ENCODE assay signal across 9 cellular contexts in genomic region chr11:1307998-1308744, GRCh38. TPM values are rescaled to one million over a fixed set of nuclear protein-coding genes. Genes with fewer than 3 reads are reported as not detected.
DNase-seq lines count a peak whose midpoint lies in the region; ATAC-seq and TF ChIP-seq lines count a peak whose summit lies in the region.
"Had no signal": no experiment of that assay in that cellular context is flagged by ENCODE, and none has a peak within 500 bp of the region (broad histone marks: within the 10 kb centered on the region; RNA-seq: fewer than 3 reads in every experiment).

No MANE protein-coding gene starts in this region.

- intact Hi-C loops in lower lobe of right lung (cut with DNase I) (no loop called here), vagina (cut with DNase I) (loop anchor here (10.0 kb wide), 1 partner anchor 207 kb away; no protein-coding TSS in a partner anchor)

- peaks cover 69% of the 10 kb centered on the region for H3K4me1 ChIP-seq in lower lobe of right lung
- peaks cover 68% of the 10 kb centered on the region for H3K4me1 ChIP-seq in vagina

- in situ Hi-C loops in astrocyte of the spinal cord (cut with HindIII; ENCODE audit: low sequenced_read_pairs), result no loop called here

- H3K4me3 ChIP-seq in astrocyte of the spinal cord (ENCODE audit: low read depth, low read length) (peak overlapping the region; percentile 65), lower lobe of right lung (peak overlapping the region; percentile 94), vagina (peak overlapping the region; percentile 76 to 87)

- peak overlapping the region; percentile 76 for H3K4me3 Mint-ChIP-seq in stimulated activated naive CD8-positive, alpha-beta T cell treated with anti-CD3 and anti-CD28 coated beads, Interleukin-15, Interleukin-2, amounts not matched to agents 100 ng/mL and 50 ng/mL, for 24 hours

- no peaks in the 10 kb centered on the region for H3K9me3 ChIP-seq in lower lobe of right lung
- H3K9me3 ChIP-seq in vagina, result no peaks in the 10 kb centered on the region

- H3K36me3 Mint-ChIP-seq in stimulated activated naive CD8-positive, alpha-beta T cell treated with anti-CD3 and anti-CD28 coated beads, Interleukin-15, Interleukin-2, amounts not matched to agents 100 ng/mL and 50 ng/mL, for 24 hours (ENCODE audit: low read depth), result peaks cover 18% of the 10 kb centered on the region

- peak overlapping the region; percentile 41 for H3K27ac Mint-ChIP-seq in stimulated activated naive CD8-positive, alpha-beta T cell treated with anti-CD3 and anti-CD28 coated beads, Interleukin-15, Interleukin-2, amounts not matched to agents 100 ng/mL and 50 ng/mL, for 24 hours

- H3K36me3 ChIP-seq in lower lobe of right lung (peaks cover 22% of the 10 kb centered on the region), vagina (peaks cover 0 to 7% of the 10 kb centered on the region in 2 donors)

- no peak for ATAC-seq in stimulated activated naive CD8-positive, alpha-beta T cell treated with anti-CD3 and anti-CD28 coated beads, Interleukin-15, Interleukin-2, amounts not matched to agents 100 U/mL and 50 U/mL, for 24 hours
- ATAC-seq in lower lobe of right lung, result no peak

- peaks cover 6% of the 10 kb centered on the region for H3K9me3 Mint-ChIP-seq in stimulated activated naive CD8-positive, alpha-beta T cell treated with anti-CD3 and anti-CD28 coated beads, Interleukin-15, Interleukin-2, amounts not matched to agents 100 ng/mL and 50 ng/mL, for 24 hours

- DNase-seq in stimulated activated naive CD8-positive, alpha-beta T cell treated with anti-CD3 and anti-CD28 coated beads, Interleukin-15, Interleukin-2, amounts not matched to agents 100 U/mL and 50 U/mL, for 24 hours, result no peak
- DNase-seq in astrocyte of the spinal cord (ENCODE audit: low read depth, low spot score) (peak; percentile 14), lower lobe of right lung (no peak), vagina (ENCODE audit: extremely low spot score in 2 of 2) (peak in 1 of 2 donors; percentile 87), glomerular visceral epithelial cell (ENCODE audit: extremely low spot score) (no peak), NCI-H510A treated with DMSO at 0.1 percent for 48 hours (lab: John Stamatoyannopoulos, UW) (no peak), NCI-H1417 (lab: John Stamatoyannopoulos, UW) (no peak)
- DNase-seq: activated effector memory CD4-positive, alpha-beta T cell treated with anti-CD3 and anti-CD28 coated beads, Interleukin-2, amount 50 U/mL, for 16 hours had no signal

- TF ChIP-seq POLR2A in vagina (IDR thresholded peaks at IDR 0.05), result no peak

- H3K4me1 Mint-ChIP-seq in stimulated activated naive CD8-positive, alpha-beta T cell treated with anti-CD3 and anti-CD28 coated beads, Interleukin-15, Interleukin-2, amounts not matched to agents 100 ng/mL and 50 ng/mL, for 24 hours (ENCODE audit: low read depth), result peaks cover 50% of the 10 kb centered on the region

- TF ChIP-seq CTCF in astrocyte of the spinal cord (IDR thresholded peaks at IDR 0.05; ENCODE audit: low read depth, low read length) (no peak), lower lobe of right lung (IDR thresholded peaks at IDR 0.05) (no peak), vagina (IDR thresholded peaks at IDR 0.05) (no peak)

- H3K27ac ChIP-seq in lower lobe of right lung (peak overlapping the region; percentile 95), vagina (peak overlapping the region; percentile 96)

- H3K27me3 ChIP-seq in lower lobe of right lung (ENCODE audit: low read depth) (no peaks in the 10 kb centered on the region), vagina (no peaks in the 10 kb centered on the region)

- no peaks in the 10 kb centered on the region for H3K27me3 Mint-ChIP-seq in stimulated activated naive CD8-positive, alpha-beta T cell treated with anti-CD3 and anti-CD28 coated beads, Interleukin-15, Interleukin-2, amounts not matched to agents 100 ng/mL and 50 ng/mL, for 24 hours

RNA-seq across cellular contexts. Expression of gene TOLLIP, which starts 1.3 kb away (rescaled TPM):
- total RNA-seq in lower lobe of right lung, result 68.4 TPM
- total RNA-seq in vagina, result 52.5 TPM
